Comparison of ENCODE assay signal across 27 cellular contexts in the genomic region with DNA sequence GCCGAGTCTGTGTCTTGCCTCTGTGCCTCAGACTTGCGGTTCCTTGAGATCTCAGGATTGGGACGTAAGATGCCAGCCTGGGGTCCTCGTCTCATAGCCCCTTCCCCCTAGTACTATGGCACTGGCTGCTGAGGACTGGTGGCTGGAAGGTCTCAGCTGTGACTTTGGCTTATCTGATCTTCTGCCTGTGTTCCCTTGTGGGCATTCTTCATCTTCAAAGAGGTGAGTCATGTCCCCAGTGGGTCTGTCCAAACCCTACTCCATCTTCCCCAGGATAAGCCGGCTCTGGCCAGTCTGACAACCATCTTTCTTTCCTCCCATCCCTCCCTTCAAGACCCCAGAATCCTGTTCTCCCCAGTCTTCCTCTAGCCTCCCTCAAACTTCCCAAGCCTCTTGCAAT. TPM values are rescaled to one million over a fixed set of nuclear protein-coding genes. Genes with fewer than 3 reads are reported as not detected.
DNase-seq lines count a peak whose midpoint lies in the region; ATAC-seq and TF ChIP-seq lines count a peak whose summit lies in the region.
"Had no signal": no experiment of that assay in that cellular context is flagged by ENCODE, and none has a peak within 500 bp of the region (broad histone marks: within the 10 kb centered on the region; RNA-seq: fewer than 3 reads in every experiment).

No MANE protein-coding gene starts in this region.

- H3K27me3 ChIP-seq in KMS-11 (ENCODE audit: insufficient read depth, low read depth), result no peaks in the 10 kb centered on the region
- H3K27me3 ChIP-seq: right atrium auricular region, thyroid gland had no signal

- H3K36me3 Mint-ChIP-seq in activated naive CD4-positive, alpha-beta T cell treated with anti-CD3 and anti-CD28 coated beads, Interleukin-2, amount 50 U/mL, for 24 hours, result no peaks in the 10 kb centered on the region
- peaks cover 4% of the 10 kb centered on the region for H3K36me3 Mint-ChIP-seq in activated naive CD8-positive, alpha-beta T cell treated with anti-CD3 and anti-CD28 coated beads for 36 hours
- peaks cover 23% of the 10 kb centered on the region for H3K36me3 Mint-ChIP-seq in stimulated activated effector memory CD8-positive, alpha-beta T cell treated with anti-CD3 and anti-CD28 coated beads, Interleukin-12 subunit alpha, Interleukin-12 subunit beta, amount 100 ng/mL, for 72 hours

- H3K4me1 ChIP-seq in KMS-11 (ENCODE audit: low read depth, poor library complexity, severe bottlenecking), result peaks cover 19% of the 10 kb centered on the region
- H3K4me1 ChIP-seq: left ventricle myocardium inferior, right atrium auricular region, thyroid gland had no signal

- H3K27me3 Mint-ChIP-seq in activated naive CD4-positive, alpha-beta T cell treated with anti-CD3 and anti-CD28 coated beads, Interleukin-2, amount 50 U/mL, for 24 hours, result no peaks in the 10 kb centered on the region
- no peaks in the 10 kb centered on the region for H3K27me3 Mint-ChIP-seq in activated naive CD8-positive, alpha-beta T cell treated with anti-CD3 and anti-CD28 coated beads for 36 hours
- H3K27me3 Mint-ChIP-seq: central memory CD8-positive, alpha-beta T cell had no signal

- no peak overlapping the region for H3K4me3 ChIP-seq in KMS-11 (IDR thresholded peaks at IDR 0.05; ENCODE audit: insufficient read depth, low read depth, low read length)
- H3K4me3 ChIP-seq: thyroid gland had no signal

- peaks cover 25% of the 10 kb centered on the region for H3K4me1 Mint-ChIP-seq in activated naive CD4-positive, alpha-beta T cell treated with anti-CD3 and anti-CD28 coated beads, Interleukin-2, amount 50 U/mL, for 24 hours
- peaks cover 23% of the 10 kb centered on the region for H3K4me1 Mint-ChIP-seq in activated naive CD8-positive, alpha-beta T cell treated with anti-CD3 and anti-CD28 coated beads for 36 hours
- peaks cover 31% of the 10 kb centered on the region for H3K4me1 Mint-ChIP-seq in stimulated activated effector memory CD8-positive, alpha-beta T cell treated with anti-CD3 and anti-CD28 coated beads, Interleukin-12 subunit alpha, Interleukin-12 subunit beta, amount 100 ng/mL, for 72 hours

- H3K36me3 ChIP-seq in KMS-11 (ENCODE audit: insufficient read depth), result no peaks in the 10 kb centered on the region
- H3K36me3 ChIP-seq: left ventricle myocardium inferior, right atrium auricular region, thyroid gland, WERI-Rb-1 had no signal

- no peaks in the 10 kb centered on the region for H3K79me2 ChIP-seq in KMS-11 (ENCODE audit: insufficient read depth, low read depth)

- H3K4me2 ChIP-seq in KMS-11, result peak overlapping the region; percentile 53

- no peak for DNase-seq in activated naive CD4-positive, alpha-beta T cell treated with Interleukin-2 at 50 U/mL for 16 hours
- no peak for DNase-seq in activated naive CD8-positive, alpha-beta T cell treated with anti-CD3 and anti-CD28 coated beads for 36 hours
- DNase-seq in stimulated activated effector memory CD8-positive, alpha-beta T cell treated with anti-CD3 and anti-CD28 coated beads, Interleukin-12 subunit alpha, Interleukin-12 subunit beta, amount 100 ng/mL, for 72 hours (ENCODE audit: low spot score in 2 of 2), result no peak
- DNase-seq in RWPE1 (ENCODE audit: low spot score) (no peak), AG08396 (ENCODE audit: low spot score) (no peak)
- DNase-seq: activated CD8-positive, alpha-beta memory T cell treated with anti-CD3 and anti-CD28 coated beads for 24 hours; activated effector memory CD4-positive, alpha-beta T cell treated with Interleukin-2 at 50 U/mL for 16 hours; anterior cingulate cortex; effector CD4-positive, alpha-beta T cell; glutamatergic neuron; KG1; left ventricle myocardium inferior; NCI-H1105 treated with DMSO at 0.1 percent for 48 hours; NCI-H2107; NCI-H524; occipital lobe; SHP77; T-helper 1 cell; thyroid gland; WERI-Rb-1 had no signal

- no peak for ATAC-seq in stimulated activated effector memory CD8-positive, alpha-beta T cell treated with anti-CD3 and anti-CD28 coated beads, Interleukin-12 subunit alpha, Interleukin-12 subunit beta, amount 100 ng/mL, for 72 hours
- no peak for ATAC-seq in HG02759 (IDR thresholded peaks at IDR 0.05; ENCODE audit: unreplicated experiment)
- ATAC-seq: esophagus mucosa had no signal

- CTCF ChIA-PET in RWPE1 (lab: Yijun Ruan, JAX), result no interaction called here

- peak overlapping the region; percentile 70 for H3K27ac Mint-ChIP-seq in activated naive CD4-positive, alpha-beta T cell treated with anti-CD3 and anti-CD28 coated beads, Interleukin-2, amount 50 U/mL, for 24 hours
- H3K27ac Mint-ChIP-seq in activated naive CD8-positive, alpha-beta T cell treated with anti-CD3 and anti-CD28 coated beads for 36 hours, result no peak overlapping the region
- no peak overlapping the region for H3K27ac Mint-ChIP-seq in stimulated activated effector memory CD8-positive, alpha-beta T cell treated with anti-CD3 and anti-CD28 coated beads, Interleukin-12 subunit alpha, Interleukin-12 subunit beta, amount 100 ng/mL, for 72 hours

- POLR2A ChIA-PET in RWPE1 (lab: Yijun Ruan, JAX; ENCODE audit: low non-redundant PET), result no interaction called here

- no peaks in the 10 kb centered on the region for H3K9me3 Mint-ChIP-seq in activated naive CD4-positive, alpha-beta T cell treated with anti-CD3 and anti-CD28 coated beads, Interleukin-2, amount 50 U/mL, for 24 hours
- no peaks in the 10 kb centered on the region for H3K9me3 Mint-ChIP-seq in activated naive CD8-positive, alpha-beta T cell treated with anti-CD3 and anti-CD28 coated beads for 36 hours
- H3K9me3 Mint-ChIP-seq in stimulated activated effector memory CD8-positive, alpha-beta T cell treated with anti-CD3 and anti-CD28 coated beads, Interleukin-12 subunit alpha, Interleukin-12 subunit beta, amount 100 ng/mL, for 72 hours, result peaks cover 3% of the 10 kb centered on the region
- H3K9me3 Mint-ChIP-seq: central memory CD8-positive, alpha-beta T cell had no signal

- no peaks in the 10 kb centered on the region for H4K20me1 ChIP-seq in KMS-11 (ENCODE audit: insufficient read depth)

- no peak for TF ChIP-seq CTCF in KMS-11 (conservative IDR thresholded peaks at IDR 0.05; ENCODE audit: low read depth, low read length)
- TF ChIP-seq CTCF in RWPE1 (conservative IDR thresholded peaks at IDR 0.05; ENCODE audit: low read depth), result no peak

- H3K4me3 Mint-ChIP-seq in activated naive CD4-positive, alpha-beta T cell treated with anti-CD3 and anti-CD28 coated beads, Interleukin-2, amount 50 U/mL, for 24 hours, result no peak overlapping the region
- peak overlapping the region; percentile 69 for H3K4me3 Mint-ChIP-seq in activated naive CD8-positive, alpha-beta T cell treated with anti-CD3 and anti-CD28 coated beads for 36 hours
- peak overlapping the region; percentile 85 for H3K4me3 Mint-ChIP-seq in stimulated activated effector memory CD8-positive, alpha-beta T cell treated with anti-CD3 and anti-CD28 coated beads, Interleukin-12 subunit alpha, Interleukin-12 subunit beta, amount 100 ng/mL, for 72 hours

- no peak overlapping the region for H3K9ac ChIP-seq in KMS-11

- H3K27ac ChIP-seq in KMS-11 (no peak overlapping the region), RWPE1 (no peak overlapping the region)
- H3K27ac ChIP-seq: left ventricle myocardium inferior, right atrium auricular region, thyroid gland, WERI-Rb-1 had no signal

- no peak overlapping the region for H2AFZ ChIP-seq in KMS-11 (ENCODE audit: low read depth)

RNA-seq across cellular contexts. Expression of a gene that starts 3.6 kb away (rescaled TPM):
- 1 to 10 TPM; 2.1 to 2.6 TPM for total RNA-seq in activated naive CD8-positive, alpha-beta T cell treated with anti-CD3 and anti-CD28 coated beads for 36 hours
- total RNA-seq: Daoy, left ventricle myocardium inferior, occipital lobe, thyroid gland had no signal

RNA-seq across cellular contexts. Expression of a gene that starts 10.3 kb away (rescaled TPM):
- total RNA-seq in activated naive CD8-positive, alpha-beta T cell treated with anti-CD3 and anti-CD28 coated beads for 36 hours, result 10 to 100 TPM; 11.4 to 12.5 TPM

RNA-seq across cellular contexts. Expression of a gene that starts 15.4 kb away (rescaled TPM):
- 10 to 100 TPM; 65.6 to 74.4 TPM for total RNA-seq in activated naive CD8-positive, alpha-beta T cell treated with anti-CD3 and anti-CD28 coated beads for 36 hours

RNA-seq across cellular contexts. Expression of a gene that starts 39.2 kb away (rescaled TPM):
- total RNA-seq in activated naive CD8-positive, alpha-beta T cell treated with anti-CD3 and anti-CD28 coated beads for 36 hours, result 10 to 100 TPM; 24.4 to 26.3 TPM

RNA-seq across cellular contexts. Expression of a gene that starts 49.5 kb away (rescaled TPM):
- total RNA-seq in activated naive CD8-positive, alpha-beta T cell treated with anti-CD3 and anti-CD28 coated beads for 36 hours, result 100 to 1,000 TPM; 159 to 175 TPM
